In genomic region chr3:125147491-125147820, GRCh38 we compare ENCODE assay signal across 16 cellular contexts.
DNase-seq lines count a peak whose midpoint lies in the region; ATAC-seq, FAIRE-seq and TF ChIP-seq lines count a peak whose summit lies in the region.
"Had no signal": no experiment of that assay in that cellular context is flagged by ENCODE, and none has a peak within 500 bp of the region (broad histone marks: within the 10 kb centered on the region; RNA-seq: fewer than 3 reads in every experiment).

No MANE protein-coding gene starts in this region.

- peaks cover 0 to 11% (median 0%) of the 10 kb centered on the region in 11 experiments; a peak in 7 of 22 replicates for H3K9me3 ChIP-seq in BLaER1 treated with 17β-estradiol and CSF1 and Interleukin-3, amounts not matched to agents 10 nM and 100 nM (replicated peaks in 1 of 11)
- H3K9me3 ChIP-seq in H1 (ENCODE audit: insufficient read depth in 2 of 2, low read depth in 1 of 2, low read length in 1 of 2) (no peaks in the 10 kb centered on the region), mesodermal cell (ENCODE audit: control insufficient read depth, low read length) (no peaks in the 10 kb centered on the region), Peyer's patch (no peaks in the 10 kb centered on the region)

- no peaks in the 10 kb centered on the region for H3K36me3 Mint-ChIP-seq in GM23338 (ENCODE audit: low read depth)
- H3K36me3 Mint-ChIP-seq in activated CD4-positive, alpha-beta T cell treated with anti-CD3 and anti-CD28 coated beads for 36 hours (ENCODE audit: low read depth), result no peaks in the 10 kb centered on the region

- TF ChIP-seq POLR2A in H1 (IDR thresholded peaks at IDR 0.05; ENCODE audit: control extremely low read depth in 1 of 2, low read depth in 2 of 2, low read length in 2 of 2) (no peak), Peyer's patch (IDR thresholded peaks at IDR 0.05) (no peak)

- peaks cover 3% of the 10 kb centered on the region for H3F3A ChIP-seq in GM23338 (replicated peaks; ENCODE audit: low read depth)

- no peak overlapping the region for H2AFZ ChIP-seq in GM23338
- no peak overlapping the region for H2AFZ ChIP-seq in H1 (ENCODE audit: low read length)

- no peak for TF ChIP-seq EP300 in H1 (IDR thresholded peaks at IDR 0.05; ENCODE audit: borderline replicate concordance in 1 of 2, low read depth in 2 of 2, low read length in 2 of 2)

- H2BK15ac ChIP-seq in H1 (ENCODE audit: low read length), result peak overlapping the region; percentile 77; the same call in 1 of the 2 replicates

- H3K4me1 Mint-ChIP-seq in GM23338, result peaks cover 36% of the 10 kb centered on the region
- H3K4me1 Mint-ChIP-seq in activated CD4-positive, alpha-beta T cell treated with anti-CD3 and anti-CD28 coated beads for 36 hours, result peaks cover 5% of the 10 kb centered on the region

- no peak overlapping the region for H3K14ac ChIP-seq in H1 (ENCODE audit: insufficient read length)

- POLR2A ChIA-PET in H1 (lab: Charles Lee; ENCODE audit: partially characterized antibody), result no interaction called here
- POLR2A ChIA-PET in activated CD4-positive, alpha-beta T cell treated with anti-CD3 and anti-CD28 coated beads for 36 hours (lab: Charles Lee), result no interaction called here

- no peak overlapping the region for H3K23ac ChIP-seq in H1 (ENCODE audit: insufficient read length)

- CTCF ChIA-PET in H1 (lab: Charles Lee; ENCODE audit: partially characterized antibody), result interaction anchor here (1.0 to 5.0 kb wide), 3 partner anchors 15 to 56 kb away, joined by 4 to 56 read pairs (median 13); no protein-coding TSS in a partner anchor
- CTCF ChIA-PET in activated CD4-positive, alpha-beta T cell treated with anti-CD3 and anti-CD28 coated beads for 36 hours (lab: Charles Lee), result no interaction called here

- H3K56ac ChIP-seq in H1 (replicated peaks; ENCODE audit: insufficient read length, low read depth, low read length), result no peak overlapping the region

- DNase-seq in GM23338 (ENCODE audit: low spot score) (no peak), H1 (ENCODE audit: low read depth in 1 of 2, low spot score in 2 of 2) (no peak), Peyer's patch (no peak), NCI-H187 (lab: John Stamatoyannopoulos, UW) (no peak)
- DNase-seq in activated CD4-positive, alpha-beta T cell treated with anti-CD3 and anti-CD28 coated beads for 36 hours, result no peak
- DNase-seq in activated T-cell treated with anti-CD3 and anti-CD28 coated beads, Interleukin-2, amount 50 U/mL, for 1 hour, result no peak
- DNase-seq: activated CD4-positive, CD25-positive, alpha-beta regulatory T cell treated with anti-CD3 and anti-CD28 coated beads, Interleukin-2, amount 50 U/mL, for 72 hours; activated T-cell treated with anti-CD3 and anti-CD28 coated beads, Interleukin-2, amount 50 U/mL, for 48 hours; hippocampal formation; left colon; NCI-H1694; NCI-H526; nephron progenitor cell had no signal

- H2BK120ac ChIP-seq in H1 (replicated peaks; ENCODE audit: low read depth, low read length), result no peak overlapping the region

- peaks cover 0 to 3% (median 0%) of the 10 kb centered on the region in 11 experiments; a peak in 2 of 22 replicates for H4K20me1 ChIP-seq in BLaER1 treated with 17β-estradiol and CSF1 and Interleukin-3, amounts not matched to agents 10 nM and 100 nM
- H4K20me1 ChIP-seq in GM23338 (replicated peaks; ENCODE audit: insufficient read depth) (no peaks in the 10 kb centered on the region), H1 (replicated peaks in 1 of 2; ENCODE audit: control insufficient read depth in 1 of 2, insufficient read depth in 2 of 2, low read length in 2 of 2) (no peaks in the 10 kb centered on the region)

- TF ChIP-seq CTCF in GM23338 (conservative IDR thresholded peaks at IDR 0.05; ENCODE audit: low read depth in 2 of 2) (no peak), H1 (IDR thresholded peaks at IDR 0.05; ENCODE audit: control extremely low read depth in 1 of 3, insufficient read depth in 1 of 3, low read depth in 1 of 3, low read length in 3 of 3) (no peak), Peyer's patch (IDR thresholded peaks at IDR 0.05) (no peak)

- peak overlapping the region in 9 of 11 experiments; percentile 0 to 86 (median 23); a peak in 11 of 22 replicates for H3K27ac ChIP-seq in BLaER1 treated with 17β-estradiol and CSF1 and Interleukin-3, amounts not matched to agents 10 nM and 100 nM
- H3K27ac ChIP-seq in GM23338 (ENCODE audit: low read depth) (0 out of 2 replicates have a peak overlapping the region, but pooled peaks have one; percentile 3), H1 (ENCODE audit: low read depth, low read length) (no peak overlapping the region), mesodermal cell (ENCODE audit: low read depth, low read length, severe bottlenecking) (peak overlapping the region; percentile 31), Peyer's patch (peak overlapping the region in 2 of 4 donors; percentile 25 to 47)
- H3K27ac ChIP-seq: KMS-11 had no signal

- H3K18ac ChIP-seq in H1 (ENCODE audit: extremely low read depth, low read length), result no peak overlapping the region

- H4K91ac ChIP-seq in H1 (replicated peaks; ENCODE audit: insufficient read length, low read length), result no peak overlapping the region

- H3K9me3 Mint-ChIP-seq in GM23338, result no peaks in the 10 kb centered on the region
- no peaks in the 10 kb centered on the region for H3K9me3 Mint-ChIP-seq in activated CD4-positive, alpha-beta T cell treated with anti-CD3 and anti-CD28 coated beads for 36 hours (ENCODE audit: low read depth)
- H3K9me3 Mint-ChIP-seq: nephron progenitor cell had no signal

- intact Hi-C loops in activated CD4-positive, alpha-beta T cell treated with anti-CD3 and anti-CD28 coated beads for 36 hours (cut with DNase I, micrococcal nuclease), result no loop called here

- FAIRE-seq in H1 (lab: Jason Lieb, UNC), result no peak

- no peaks in the 10 kb centered on the region for H3K79me1 ChIP-seq in H1 (ENCODE audit: low read depth, low read length)

- H3K4me1 ChIP-seq in BLaER1 treated with 17β-estradiol and CSF1 and Interleukin-3, amounts not matched to agents 10 nM and 100 nM, result peaks cover 64 to 95% (median 73%) of the 10 kb centered on the region in 10 experiments
- H3K4me1 ChIP-seq in GM23338 (ENCODE audit: insufficient read depth) (peaks cover 27% of the 10 kb centered on the region), H1 (replicated peaks in 1 of 4; ENCODE audit: control insufficient read depth in 3 of 4, insufficient read depth in 4 of 4, low read length in 3 of 4) (peaks cover 15 to 26% (median 21%) of the 10 kb centered on the region in 4 experiments), mesodermal cell (ENCODE audit: control insufficient read depth, insufficient read depth, low read length, poor library complexity, severe bottlenecking) (peaks cover 55% of the 10 kb centered on the region), Peyer's patch (peaks cover 0 to 18% (median 4%) of the 10 kb centered on the region in 4 donors)

- peak overlapping the region; percentile 44; the same call in 1 of the 2 replicates for H2BK12ac ChIP-seq in H1 (ENCODE audit: low read depth, low read length)

- TF ChIP-seq RAD21 in H1 (IDR thresholded peaks at IDR 0.05 in 1 of 2, conservative IDR thresholded peaks at IDR 0.05 in 1 of 2; ENCODE audit: low read depth in 2 of 2, low read length in 2 of 2), result no peak

- H3K4me3 ChIP-seq in BLaER1 treated with 17β-estradiol and CSF1 and Interleukin-3, amounts not matched to agents 10 nM and 100 nM, result 0 out of 20 replicates have a peak overlapping the region, but pooled peaks of 2 of the 10 experiments have one; percentile 0 to 15
- no peak overlapping the region for H3K4me3 ChIP-seq in GM23338
- H3K4me3 ChIP-seq in H1 (ENCODE audit: extremely low read depth in 1 of 4, insufficient read depth in 2 of 4, low read depth in 3 of 4, low read length in 4 of 4), result no peak overlapping the region
- no peak overlapping the region for H3K4me3 ChIP-seq in mesodermal cell (ENCODE audit: extremely low read depth, insufficient read depth, low read length, poor library complexity, severe bottlenecking)
- no peak overlapping the region for H3K4me3 ChIP-seq in Peyer's patch

- H3K4me3 Mint-ChIP-seq in GM23338, result no peak overlapping the region
- H3K4me3 Mint-ChIP-seq in activated CD4-positive, alpha-beta T cell treated with anti-CD3 and anti-CD28 coated beads for 36 hours, result no peak overlapping the region
- H3K4me3 Mint-ChIP-seq: nephron progenitor cell had no signal

- H3K4ac ChIP-seq in H1 (replicated peaks; ENCODE audit: insufficient read length, low read depth, low read length), result no peak overlapping the region

- H3K79me2 ChIP-seq in GM23338 (replicated peaks; ENCODE audit: insufficient read depth) (no peaks in the 10 kb centered on the region), H1 (ENCODE audit: control insufficient read depth in 1 of 2, insufficient read depth in 2 of 2, low read length in 2 of 2) (no peaks in the 10 kb centered on the region)

- H3K36me3 ChIP-seq in BLaER1 treated with 17β-estradiol and CSF1 and Interleukin-3, amounts not matched to agents 10 nM and 100 nM, result no peaks in the 10 kb centered on the region
- H3K36me3 ChIP-seq in GM23338 (ENCODE audit: insufficient read depth), result 0 out of 2 replicates have a peak, but pooled peaks cover 3% of the 10 kb centered on the region
- H3K36me3 ChIP-seq in H1 (ENCODE audit: control insufficient read depth in 2 of 4, insufficient read depth in 4 of 4, low read length in 3 of 4), result no peaks in the 10 kb centered on the region
- no peaks in the 10 kb centered on the region for H3K36me3 ChIP-seq in mesodermal cell (ENCODE audit: control insufficient read depth, insufficient read depth, low read length)
- no peaks in the 10 kb centered on the region for H3K36me3 ChIP-seq in Peyer's patch

- H3K27ac Mint-ChIP-seq in GM23338, result no peak overlapping the region
- H3K27ac Mint-ChIP-seq in activated CD4-positive, alpha-beta T cell treated with anti-CD3 and anti-CD28 coated beads for 36 hours, result no peak overlapping the region
- H3K27ac Mint-ChIP-seq: nephron progenitor cell had no signal

- peaks cover 0 to 17% (median 7%) of the 10 kb centered on the region in 11 experiments; a peak in 10 of 22 replicates for H3K27me3 ChIP-seq in BLaER1 treated with 17β-estradiol and CSF1 and Interleukin-3, amounts not matched to agents 10 nM and 100 nM
- H3K27me3 ChIP-seq in GM23338 (ENCODE audit: insufficient read depth) (no peaks in the 10 kb centered on the region), H1 (replicated peaks in 1 of 4; ENCODE audit: control insufficient read depth in 3 of 4, extremely low read depth in 1 of 4, insufficient read depth in 3 of 4, low read length in 3 of 4) (peaks cover 0 to 5% (median 0%) of the 10 kb centered on the region in 4 experiments; a peak in 2 of 7 replicates), Peyer's patch (no peaks in the 10 kb centered on the region)

- H2BK5ac ChIP-seq in H1 (ENCODE audit: low read depth, low read length), result 0 out of 2 replicates have a peak overlapping the region, but pooled peaks have one; percentile 62

- ATAC-seq in GM23338, result no peak
- ATAC-seq in activated CD4-positive, alpha-beta T cell treated with anti-CD3 and anti-CD28 coated beads for 36 hours, result no peak

- H4K8ac ChIP-seq in H1 (ENCODE audit: extremely low read depth, insufficient read depth, low read length), result no peak overlapping the region

- H2BK20ac ChIP-seq in H1 (ENCODE audit: low read length), result no peak overlapping the region

- H3K23me2 ChIP-seq in H1 (ENCODE audit: low read depth, low read length), result no peaks in the 10 kb centered on the region

- peak overlapping the region in 5 of 11 experiments; percentile 6 to 74 (median 18); a peak in 3 of 22 replicates for H3K9ac ChIP-seq in BLaER1 treated with 17β-estradiol and CSF1 and Interleukin-3, amounts not matched to agents 10 nM and 100 nM
- H3K9ac ChIP-seq in H1 (replicated peaks in 1 of 4; ENCODE audit: extremely low read depth in 1 of 4, low read depth in 3 of 4, low read length in 3 of 4), result no peak overlapping the region
- H3K9ac ChIP-seq: KMS-11 had no signal

- H3K27me3 Mint-ChIP-seq in GM23338 (ENCODE audit: insufficient read depth, low read depth, poor library complexity), result peaks cover 15% of the 10 kb centered on the region
- peaks cover 26% of the 10 kb centered on the region for H3K27me3 Mint-ChIP-seq in activated CD4-positive, alpha-beta T cell treated with anti-CD3 and anti-CD28 coated beads for 36 hours

- H4K5ac ChIP-seq in H1 (ENCODE audit: insufficient read length, low read depth, low read length), result no peak overlapping the region

- peak overlapping the region; percentile 78 to 95 (median 82) for H3K4me2 ChIP-seq in BLaER1 treated with 17β-estradiol and CSF1 and Interleukin-3, amounts not matched to agents 10 nM and 100 nM
- H3K4me2 ChIP-seq in GM23338 (no peak overlapping the region), H1 (ENCODE audit: insufficient read depth in 1 of 2, low read depth in 2 of 2, low read length in 2 of 2) (no peak overlapping the region)
- H3K4me2 ChIP-seq: KMS-11 had no signal

- H3K9me2 ChIP-seq in GM23338 (ENCODE audit: insufficient read depth), result no peaks in the 10 kb centered on the region

- H2AK5ac ChIP-seq in H1 (ENCODE audit: low read depth, low read length), result peak overlapping the region; percentile 16; the same call in 1 of the 2 replicates

- WGBS in H1 (ENCODE audit: extremely low coverage in 1 of 2, insufficient coverage in 1 of 2, insufficient read length in 1 of 2, insufficient replicate concordance in 2 of 2, low coverage in 1 of 2, low lambda C conversion rate in 2 of 2, missing lambda C conversion rate in 1 of 2), 2 experiments, result 78% methylated on average over 6 of the region's 6 CpGs; no CpG with 5 or more reads in 1 of the 2 experiments
- 78 to 85% methylated on average over 4 of the region's 6 CpGs for WGBS in mesodermal cell (ENCODE audit: insufficient coverage in 2 of 2), 2 experiments

Comparison
In these comparisons a context has a peak if more than half of its experiments do, and no peak if none do; other contexts are left out.
1. H3K4me2 ChIP-seq: peak in BLaER1 treated with 17β-estradiol and CSF1 and Interleukin-3, amounts not matched to agents 10 nM and 100 nM (11 of 11); none in GM23338 (single experiment) and H1 (0 of 2).